In genomic region chr19:16293133-16294085, GRCh38 we compare ENCODE assay signal across 8 cellular contexts. TPM values are rescaled to one million over a fixed set of nuclear protein-coding genes. Genes with fewer than 3 reads are reported as not detected.
DNase-seq lines count a peak whose midpoint lies in the region; ATAC-seq and TF ChIP-seq lines count a peak whose summit lies in the region.

No MANE protein-coding gene starts in this region.

- in situ Hi-C loops in GM23248 (cut with MboI), result no loop called here

- H3K36me3 Mint-ChIP-seq in activated T-helper 1 cell treated with anti-CD3 and anti-CD28 coated beads, Interleukin-12 subunit alpha, Interleukin-12 subunit beta, Interleukin-2, Interleukin-4 antibody, amounts not matched to agents 30 ng/mL and 10 ng/mL and 1 ng/mL, durations not matched to agents 14 hours and 24 hours and 36 hours (ENCODE audit: low read depth), result no peaks in the 10 kb centered on the region
- H3K36me3 Mint-ChIP-seq in CD8-positive, alpha-beta T cell, result no peaks in the 10 kb centered on the region

- no peak for TF ChIP-seq CTCF in SK-N-SH (IDR thresholded peaks at IDR 0.05)
- TF ChIP-seq CTCF in gastroesophageal sphincter (IDR thresholded peaks at IDR 0.05), result no peak
- no peak for TF ChIP-seq CTCF in sigmoid colon (IDR thresholded peaks at IDR 0.05)
- no peak for TF ChIP-seq CTCF in CD8-positive, alpha-beta T cell (IDR thresholded peaks at IDR 0.05)

- 4% methylated on average over 27 of the region's 27 CpGs for WGBS in GM23248 (ENCODE audit: low coverage in 1 of 2, low lambda C conversion rate in 2 of 2, missing lambda C conversion rate in 2 of 2), 2 experiments
- WGBS in SK-N-SH (ENCODE audit: low lambda C conversion rate), result 33% methylated on average over 27 of the region's 27 CpGs
- 3 to 12% methylated on average over 26 to 27 of the region's 27 CpGs for WGBS in gastroesophageal sphincter (ENCODE audit: low coverage in 1 of 2), 2 donors
- 9 to 51% methylated on average over 27 of the region's 27 CpGs for WGBS in sigmoid colon, 2 donors

- H4K20me1 ChIP-seq in GM23248 (ENCODE audit: insufficient read depth) (no peaks in the 10 kb centered on the region), SK-N-SH (ENCODE audit: insufficient read depth) (no peaks in the 10 kb centered on the region)

- CTCF ChIA-PET in SK-N-SH (lab: Yijun Ruan, JAX), result interaction anchor here (1.3 kb wide), 1 partner anchor 46 kb away, joined by 3 read pairs; no protein-coding TSS in a partner anchor
- CTCF ChIA-PET in CD8-positive, alpha-beta T cell (lab: Charles Lee), result interaction anchor here (0.6 to 1.2 kb wide), 3 partner anchors 37 to 90 kb away, joined by 3 to 4 read pairs (median 3); no protein-coding TSS in a partner anchor

- H3K27me3 Mint-ChIP-seq in activated T-helper 1 cell treated with anti-CD3 and anti-CD28 coated beads, Interleukin-12 subunit alpha, Interleukin-12 subunit beta, Interleukin-2, Interleukin-4 antibody, amounts not matched to agents 30 ng/mL and 10 ng/mL and 1 ng/mL, durations not matched to agents 14 hours and 24 hours and 36 hours (ENCODE audit: insufficient read depth), result peaks cover 24% of the 10 kb centered on the region
- H3K27me3 Mint-ChIP-seq in CD8-positive, alpha-beta T cell (ENCODE audit: low read depth), result no peaks in the 10 kb centered on the region

- TF ChIP-seq POLR2A in gastroesophageal sphincter (IDR thresholded peaks at IDR 0.05), result peak; percentile 6 to 22
- TF ChIP-seq POLR2A in sigmoid colon (IDR thresholded peaks at IDR 0.05), result no peak

- H3K27ac Mint-ChIP-seq in activated T-helper 1 cell treated with anti-CD3 and anti-CD28 coated beads, Interleukin-12 subunit alpha, Interleukin-12 subunit beta, Interleukin-2, Interleukin-4 antibody, amounts not matched to agents 30 ng/mL and 10 ng/mL and 1 ng/mL, durations not matched to agents 14 hours and 24 hours and 36 hours, result no peak overlapping the region
- no peak overlapping the region for H3K27ac Mint-ChIP-seq in CD8-positive, alpha-beta T cell

- ATAC-seq in gastroesophageal sphincter, result peak; percentile 90
- ATAC-seq in HG02973 (IDR thresholded peaks at IDR 0.05; ENCODE audit: unreplicated experiment), result no peak
- ATAC-seq in CD8-positive, alpha-beta T cell, result no peak

- POLR2A ChIA-PET in SK-N-SH (lab: Yijun Ruan, JAX), result no interaction called here
- POLR2A ChIA-PET in CD8-positive, alpha-beta T cell (lab: Charles Lee), result interaction anchor here (1.8 kb wide), 1 partner anchor 31 kb away, joined by 5 read pairs; no protein-coding TSS in a partner anchor

- no peaks in the 10 kb centered on the region for H3K27me3 ChIP-seq in GM23248 (replicated peaks; ENCODE audit: insufficient read depth)
- H3K27me3 ChIP-seq in SK-N-SH (ENCODE audit: insufficient read depth), result peaks cover 30% of the 10 kb centered on the region; the same call in 1 of the 2 replicates
- no peaks in the 10 kb centered on the region for H3K27me3 ChIP-seq in gastroesophageal sphincter
- no peaks in the 10 kb centered on the region for H3K27me3 ChIP-seq in sigmoid colon
- no peaks in the 10 kb centered on the region for H3K27me3 ChIP-seq in CD8-positive, alpha-beta T cell (ENCODE audit: insufficient read depth, low read length)

- TF ChIP-seq EP300 in SK-N-SH (IDR thresholded peaks at IDR 0.05; ENCODE audit: borderline replicate concordance in 1 of 2, low read depth in 1 of 2, low read length in 1 of 2) (no peak), gastroesophageal sphincter (IDR thresholded peaks at IDR 0.05) (no peak), sigmoid colon (IDR thresholded peaks at IDR 0.05) (peak in 1 of 4 donors; percentile 4)

- H3K9ac ChIP-seq in GM23248, result peak overlapping the region; percentile 88
- no peak overlapping the region for H3K9ac ChIP-seq in SK-N-SH

- H3K4me2 ChIP-seq in GM23248 (ENCODE audit: unreplicated experiment), result peak overlapping the region; percentile 90
- peak overlapping the region; percentile 34; the same call in 1 of the 2 replicates for H3K4me2 ChIP-seq in SK-N-SH

- intact Hi-C loops in sigmoid colon (cut with DNase I), result loop anchor here (2.0 kb wide), 1 partner anchor 31 kb away; the partner anchor contains the start of gene KLF2
- intact Hi-C loops in activated T-helper 1 cell treated with anti-CD3 and anti-CD28 coated beads, Interleukin-12 subunit alpha, Interleukin-12 subunit beta, Interleukin-2, Interleukin-4 antibody, amounts not matched to agents 30 ng/mL and 10 ng/mL and 1 ng/mL, durations not matched to agents 14 hours and 24 hours and 36 hours (cut with micrococcal nuclease), result no loop called here
- intact Hi-C loops in CD8-positive, alpha-beta T cell (cut with DNase I, micrococcal nuclease), result no loop called here

- H3F3A ChIP-seq in GM23248 (ENCODE audit: insufficient read depth), result peaks cover 22% of the 10 kb centered on the region
- peaks cover 6% of the 10 kb centered on the region for H3F3A ChIP-seq in SK-N-SH (replicated peaks; ENCODE audit: insufficient read depth)

- H3K4me1 Mint-ChIP-seq in activated T-helper 1 cell treated with anti-CD3 and anti-CD28 coated beads, Interleukin-12 subunit alpha, Interleukin-12 subunit beta, Interleukin-2, Interleukin-4 antibody, amounts not matched to agents 30 ng/mL and 10 ng/mL and 1 ng/mL, durations not matched to agents 14 hours and 24 hours and 36 hours (ENCODE audit: low read depth), result peaks cover 5% of the 10 kb centered on the region
- peaks cover 7% of the 10 kb centered on the region for H3K4me1 Mint-ChIP-seq in CD8-positive, alpha-beta T cell (ENCODE audit: low read depth)

- H3K4me3 Mint-ChIP-seq in activated T-helper 1 cell treated with anti-CD3 and anti-CD28 coated beads, Interleukin-12 subunit alpha, Interleukin-12 subunit beta, Interleukin-2, Interleukin-4 antibody, amounts not matched to agents 30 ng/mL and 10 ng/mL and 1 ng/mL, durations not matched to agents 14 hours and 24 hours and 36 hours, result no peak overlapping the region
- H3K4me3 Mint-ChIP-seq in CD8-positive, alpha-beta T cell, result no peak overlapping the region

- H3K36me3 ChIP-seq in GM23248 (ENCODE audit: low read depth) (no peaks in the 10 kb centered on the region), SK-N-SH (replicated peaks in 1 of 2; ENCODE audit: control insufficient read depth in 1 of 2, insufficient read depth in 2 of 2, low read length in 1 of 2) (no peaks in the 10 kb centered on the region), gastroesophageal sphincter (no peaks in the 10 kb centered on the region), sigmoid colon (no peaks in the 10 kb centered on the region)
- no peaks in the 10 kb centered on the region for H3K36me3 ChIP-seq in CD8-positive, alpha-beta T cell (ENCODE audit: insufficient read depth, low read length)

- H3K4me3 ChIP-seq in GM23248 (peak overlapping the region; percentile 71), SK-N-SH (ENCODE audit: low read depth in 2 of 2, low read length in 1 of 2) (peak overlapping the region in 1 of 2 experiments; percentile 13; a peak in 1 of 4 replicates), gastroesophageal sphincter (peak overlapping the region; percentile 23 to 37), sigmoid colon (peak overlapping the region; percentile 11 to 36 (median 24))
- no peak overlapping the region for H3K4me3 ChIP-seq in CD8-positive, alpha-beta T cell (ENCODE audit: low read depth, low read length)

- H3K9me3 Mint-ChIP-seq in activated T-helper 1 cell treated with anti-CD3 and anti-CD28 coated beads, Interleukin-12 subunit alpha, Interleukin-12 subunit beta, Interleukin-2, Interleukin-4 antibody, amounts not matched to agents 30 ng/mL and 10 ng/mL and 1 ng/mL, durations not matched to agents 14 hours and 24 hours and 36 hours, result no peaks in the 10 kb centered on the region
- H3K9me3 Mint-ChIP-seq in CD8-positive, alpha-beta T cell, result no peaks in the 10 kb centered on the region

- peaks cover 15% of the 10 kb centered on the region for H3K4me1 ChIP-seq in GM23248 (ENCODE audit: insufficient read depth)
- H3K4me1 ChIP-seq in SK-N-SH (ENCODE audit: control insufficient read depth in 1 of 2, insufficient read depth in 2 of 2, low read depth in 1 of 2, low read length in 1 of 2), result no peaks in the 10 kb centered on the region
- peaks cover 5 to 32% (median 25%) of the 10 kb centered on the region in 3 donors for H3K4me1 ChIP-seq in gastroesophageal sphincter
- peaks cover 0 to 32% (median 22%) of the 10 kb centered on the region in 4 donors for H3K4me1 ChIP-seq in sigmoid colon
- H3K4me1 ChIP-seq in CD8-positive, alpha-beta T cell (ENCODE audit: insufficient read depth, low read length), result no peaks in the 10 kb centered on the region

- H2AFZ ChIP-seq in GM23248 (peak overlapping the region; percentile 65), SK-N-SH (ENCODE audit: low read depth) (peak overlapping the region; percentile 66; the same call in 1 of the 2 replicates)

- peak; percentile 98 for DNase-seq in GM23248
- no peak for DNase-seq in SK-N-SH
- peak; percentile 96 for DNase-seq in sigmoid colon
- DNase-seq in activated T-helper 1 cell treated with anti-CD3 and anti-CD28 coated beads, Interleukin-12 subunit alpha, Interleukin-12 subunit beta, Interleukin-2, Interleukin-4 antibody, amounts not matched to agents 30 ng/mL and 10 ng/mL and 1 ng/mL, durations not matched to agents 14 hours and 24 hours and 36 hours (ENCODE audit: low spot score), result no peak
- DNase-seq in CD8-positive, alpha-beta T cell, result no peak
- no peak for DNase-seq in NCI-H774 (lab: John Stamatoyannopoulos, UW)

- H3K79me2 ChIP-seq in GM23248 (ENCODE audit: insufficient read depth) (no peaks in the 10 kb centered on the region), SK-N-SH (ENCODE audit: insufficient read depth) (no peaks in the 10 kb centered on the region)

- H3K27ac ChIP-seq in GM23248 (peak overlapping the region; percentile 97), SK-N-SH (ENCODE audit: low read depth in 2 of 2, low read length in 1 of 2) (no peak overlapping the region), gastroesophageal sphincter (peak overlapping the region; percentile 89 to 96 (median 93)), sigmoid colon (peak overlapping the region; percentile 77 to 92 (median 83))
- H3K27ac ChIP-seq in CD8-positive, alpha-beta T cell (ENCODE audit: low read depth, low read length), result no peak overlapping the region

- no peaks in the 10 kb centered on the region for H3K9me3 ChIP-seq in GM23248 (ENCODE audit: low read depth)
- H3K9me3 ChIP-seq in SK-N-SH, result no peaks in the 10 kb centered on the region
- H3K9me3 ChIP-seq in gastroesophageal sphincter, result no peaks in the 10 kb centered on the region
- no peaks in the 10 kb centered on the region for H3K9me3 ChIP-seq in sigmoid colon
- no peaks in the 10 kb centered on the region for H3K9me3 ChIP-seq in CD8-positive, alpha-beta T cell (ENCODE audit: low read length)

- no peaks in the 10 kb centered on the region for H3K9me2 ChIP-seq in GM23248 (ENCODE audit: insufficient read depth)
- H3K9me2 ChIP-seq in SK-N-SH, result no peaks in the 10 kb centered on the region

- TF ChIP-seq RAD21 in SK-N-SH (IDR thresholded peaks at IDR 0.05; ENCODE audit: low read length), result no peak

RNA-seq across cellular contexts. Expression of gene KLF2, which starts 31.2 kb away (rescaled TPM):
- total RNA-seq in GM23248 (2014; rRNA removed; shearing (Covaris generic)), result 3.3 and 11.3 TPM in 2 replicates
- polyA plus RNA-seq in GM23248 (2016; fragmentation: Nextera tagmentation; extraction: Ambion mirVana) (7.8 and 10.8 TPM in 2 replicates), SK-N-SH (2012; rRNA removed) (2.8 and 6.9 TPM in 2 replicates), sigmoid colon (10 to 100 TPM in 1 of 3 donors, 1 to 10 TPM in 2; 2.8 to 25.9 (median 3.6) TPM)
- 3.7 and 6.6 TPM in 2 replicates for polyA plus RNA-seq in SK-N-SH (2012; cell fraction: cytosol; rRNA removed)
- 18.9 and 48.1 TPM in 2 replicates for polyA plus RNA-seq in SK-N-SH (2012; cell fraction: nucleus; rRNA removed)
- total RNA-seq in gastroesophageal sphincter (10 to 100 TPM; 29.4 to 40.0 (median 34.9) TPM), sigmoid colon (10 to 100 TPM; 17.1 to 49.3 (median 28.3) TPM)
- 5.7 TPM in 2 replicates for total RNA-seq in activated T-helper 1 cell treated with anti-CD3 and anti-CD28 coated beads, Interleukin-12 subunit alpha, Interleukin-12 subunit beta, Interleukin-2, Interleukin-4 antibody, amounts not matched to agents 30 ng/mL and 10 ng/mL and 1 ng/mL, durations not matched to agents 14 hours and 24 hours and 36 hours
- total RNA-seq in CD8-positive, alpha-beta T cell, result 100 to 1,000 TPM; 817 to 847 TPM

Comparison
In these comparisons a context has a peak if more than half of its experiments do, and no peak if none do; other contexts are left out.
1. DNase-seq: peak in GM23248 (single experiment) and sigmoid colon (single experiment); none in SK-N-SH (single experiment), activated T-helper 1 cell treated with anti-CD3 and anti-CD28 coated beads, Interleukin-12 subunit alpha, Interleukin-12 subunit beta, Interleukin-2, Interleukin-4 antibody, amounts not matched to agents 30 ng/mL and 10 ng/mL and 1 ng/mL, durations not matched to agents 14 hours and 24 hours and 36 hours (single experiment), CD8-positive, alpha-beta T cell (0 of 7) and NCI-H774 (single experiment).
2. H3K27ac ChIP-seq: peak in GM23248 (single experiment), gastroesophageal sphincter (4 of 4) and sigmoid colon (4 of 4); none in SK-N-SH (0 of 2) and CD8-positive, alpha-beta T cell (single experiment).
3. POLR2A ChIP-seq: peak in gastroesophageal sphincter (2 of 2); none in sigmoid colon (0 of 2).
4. RNA of gene KLF2, which starts 31.2 kb away (total RNA-seq): 817 to 847 TPM in CD8-positive, alpha-beta T cell; 29.4 to 40.0 TPM in gastroesophageal sphincter, 17.1 to 49.3 TPM in sigmoid colon, 3.3 to 11.3 TPM in GM23248 and 5.7 TPM in activated T-helper 1 cell treated with anti-CD3 and anti-CD28 coated beads, Interleukin-12 subunit alpha, Interleukin-12 subunit beta, Interleukin-2, Interleukin-4 antibody, amounts not matched to agents 30 ng/mL and 10 ng/mL and 1 ng/mL, durations not matched to agents 14 hours and 24 hours and 36 hours; every median in the first group is over 10 times any median in the second.